In the genomic region with DNA sequence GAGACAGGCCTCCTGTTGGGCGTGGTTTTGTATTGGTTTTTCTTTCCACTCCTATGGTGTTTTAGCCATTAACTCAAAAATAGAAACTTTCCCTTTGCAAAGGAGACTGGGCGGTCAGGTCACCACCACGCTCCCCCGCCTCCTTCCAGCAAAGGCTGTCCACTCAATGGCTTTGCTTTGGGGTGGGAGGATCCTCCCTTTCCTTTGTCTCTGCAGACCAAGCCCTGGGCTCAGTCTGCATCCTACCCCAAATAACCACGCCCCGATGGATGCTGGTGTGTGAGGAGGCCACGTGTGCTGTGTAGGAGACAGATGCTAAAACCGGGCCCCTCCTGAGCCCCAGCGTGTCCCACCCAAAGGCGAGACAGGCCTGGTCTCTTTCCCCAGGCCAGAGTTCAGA, we compare ENCODE assay signal across 22 cellular contexts.
DNase-seq lines count a peak whose midpoint lies in the region; ATAC-seq and TF ChIP-seq lines count a peak whose summit lies in the region.
"Had no signal": no experiment of that assay in that cellular context is flagged by ENCODE, and none has a peak within 500 bp of the region (broad histone marks: within the 10 kb centered on the region; RNA-seq: fewer than 3 reads in every experiment).

No MANE protein-coding gene starts in this region.

- in situ Hi-C loops in GM23248 (cut with MboI) = no loop called here

- peaks cover 14% of the 10 kb centered on the region; the same call in 1 of the 2 replicates for H3F3A ChIP-seq in GM23248 (ENCODE audit: insufficient read depth)

- H3K4me2 ChIP-seq in GM23248 (ENCODE audit: unreplicated experiment) = peak overlapping the region; percentile 44
- H3K4me2 ChIP-seq: PC-9 had no signal

- H3K4me3 ChIP-seq in GM23248 = no peak overlapping the region
- H3K4me3 ChIP-seq in mesodermal cell (ENCODE audit: extremely low read depth, insufficient read depth, low read length, poor library complexity, severe bottlenecking) = no peak overlapping the region
- H3K4me3 ChIP-seq in uterus = no peak overlapping the region
- H3K4me3 ChIP-seq: lower lobe of right lung, pancreas, PC-9, thoracic aorta had no signal

- H3K9ac ChIP-seq in GM23248 = peak overlapping the region; percentile 80

- ATAC-seq in activated T-helper 17 cell treated with anti-CD3 and anti-CD28 coated beads, Interleukin-2, amount 50 U/mL, for 72 hours (replicated peaks) = no peak
- ATAC-seq: effector memory CD8-positive, alpha-beta T cell; lower lobe of right lung; pancreas had no signal

- no peak overlapping the region for H2AFZ ChIP-seq in GM23248
- H2AFZ ChIP-seq: PC-9 had no signal

- H3K36me3 ChIP-seq in GM23248 (ENCODE audit: low read depth) (no peaks in the 10 kb centered on the region), mesodermal cell (ENCODE audit: control insufficient read depth, insufficient read depth, low read length) (peaks cover 74% of the 10 kb centered on the region), uterus (no peaks in the 10 kb centered on the region)
- H3K36me3 ChIP-seq: pancreas had no signal

- H3K9me3 Mint-ChIP-seq in activated T-helper 17 cell treated with anti-CD3 and anti-CD28 coated beads, Interleukin-2, amount 50 U/mL, for 72 hours = no peaks in the 10 kb centered on the region
- H3K9me3 Mint-ChIP-seq: effector memory CD8-positive, alpha-beta T cell; stimulated activated naive CD8-positive, alpha-beta T cell treated with anti-CD3 and anti-CD28 coated beads, Interleukin-15, amount 100 ng/mL, for 72 hours had no signal

- DNase-seq in GM23248 (no peak), uterus (no peak), NCI-H446 treated with DMSO at 0.1 percent for 48 hours (lab: John Stamatoyannopoulos, UW) (no peak), NCI-H748 treated with DMSO at 0.1 percent for 48 hours (lab: John Stamatoyannopoulos, UW) (no peak), CD1c-positive myeloid dendritic cell (ENCODE audit: extremely low spot score) (no peak)
- DNase-seq: activated CD4-positive, CD25-positive, alpha-beta regulatory T cell treated with anti-CD3 and anti-CD28 coated beads, Interleukin-2, amount 50 U/mL, for 72 hours; central memory CD4-positive, alpha-beta T cell; effector memory CD8-positive, alpha-beta T cell; erythroblast; KBM-7; lower lobe of right lung; NCI-H1105 treated with DMSO at 0.1 percent for 48 hours; NCI-H2029 treated with DMSO at 0.1 percent for 48 hours; NCI-H526; PC-9; Right ventricle myocardium superior; stimulated activated naive CD8-positive, alpha-beta T cell treated with anti-CD3 and anti-CD28 coated beads, Interleukin-15, amount 100 ng/mL, for 72 hours had no signal

- no peak overlapping the region for H3K4me3 Mint-ChIP-seq in activated T-helper 17 cell treated with anti-CD3 and anti-CD28 coated beads, Interleukin-2, amount 50 U/mL, for 72 hours
- H3K4me3 Mint-ChIP-seq: CD14-positive monocyte; effector memory CD8-positive, alpha-beta T cell; stimulated activated naive CD8-positive, alpha-beta T cell treated with anti-CD3 and anti-CD28 coated beads, Interleukin-15, amount 100 ng/mL, for 72 hours had no signal

- TF ChIP-seq CTCF in uterus (IDR thresholded peaks at IDR 0.05) = no peak

- H3K4me1 ChIP-seq in GM23248 (ENCODE audit: insufficient read depth) (peaks cover 26% of the 10 kb centered on the region), mesodermal cell (ENCODE audit: control insufficient read depth, insufficient read depth, low read length, poor library complexity, severe bottlenecking) (peaks cover 43% of the 10 kb centered on the region), uterus (peaks cover 7 to 19% of the 10 kb centered on the region in 2 donors)
- H3K4me1 ChIP-seq: pancreas had no signal

- H3K27me3 ChIP-seq in GM23248 (replicated peaks; ENCODE audit: insufficient read depth) = no peaks in the 10 kb centered on the region
- H3K27me3 ChIP-seq in uterus = no peaks in the 10 kb centered on the region
- H3K27me3 ChIP-seq: pancreas had no signal

- peak overlapping the region; percentile 95 for H3K27ac ChIP-seq in GM23248
- H3K27ac ChIP-seq in mesodermal cell (ENCODE audit: low read depth, low read length, severe bottlenecking) = peak overlapping the region; percentile 81
- H3K27ac ChIP-seq in uterus = peak overlapping the region; percentile 72 to 86
- H3K27ac ChIP-seq: pancreas, PC-9, thoracic aorta had no signal

- no peaks in the 10 kb centered on the region for H3K9me2 ChIP-seq in GM23248 (ENCODE audit: insufficient read depth)

- no peaks in the 10 kb centered on the region for H4K20me1 ChIP-seq in GM23248 (ENCODE audit: insufficient read depth)

- H3K27ac Mint-ChIP-seq in activated T-helper 17 cell treated with anti-CD3 and anti-CD28 coated beads, Interleukin-2, amount 50 U/mL, for 72 hours = peak overlapping the region; percentile 86
- H3K27ac Mint-ChIP-seq: effector memory CD8-positive, alpha-beta T cell had no signal

- no peak for TF ChIP-seq POLR2A in uterus (IDR thresholded peaks at IDR 0.05)

- peaks cover 7% of the 10 kb centered on the region for H3K4me1 Mint-ChIP-seq in activated T-helper 17 cell treated with anti-CD3 and anti-CD28 coated beads, Interleukin-2, amount 50 U/mL, for 72 hours
- H3K4me1 Mint-ChIP-seq: stimulated activated naive CD8-positive, alpha-beta T cell treated with anti-CD3 and anti-CD28 coated beads, Interleukin-15, amount 100 ng/mL, for 72 hours had no signal

- H3K9me3 ChIP-seq in GM23248 (ENCODE audit: low read depth) (no peaks in the 10 kb centered on the region), mesodermal cell (ENCODE audit: control insufficient read depth, low read length) (no peaks in the 10 kb centered on the region), uterus (no peaks in the 10 kb centered on the region)
- H3K9me3 ChIP-seq: lower lobe of right lung, pancreas, thoracic aorta had no signal

- intact Hi-C loops in uterus (cut with DNase I; ENCODE audit: low total_unique reads) = no loop called here

- H3K27me3 Mint-ChIP-seq in activated T-helper 17 cell treated with anti-CD3 and anti-CD28 coated beads, Interleukin-2, amount 50 U/mL, for 72 hours = no peaks in the 10 kb centered on the region
- H3K27me3 Mint-ChIP-seq: effector memory CD8-positive, alpha-beta T cell; stimulated activated naive CD8-positive, alpha-beta T cell treated with anti-CD3 and anti-CD28 coated beads, Interleukin-15, amount 100 ng/mL, for 72 hours had no signal

- H3K36me3 Mint-ChIP-seq in activated T-helper 17 cell treated with anti-CD3 and anti-CD28 coated beads, Interleukin-2, amount 50 U/mL, for 72 hours (ENCODE audit: low read depth) = peaks cover 97% of the 10 kb centered on the region

- 91 to 95% methylated on average over 9 to 10 of the region's 10 CpGs for WGBS in GM23248 (ENCODE audit: low coverage in 1 of 2, low lambda C conversion rate in 2 of 2, missing lambda C conversion rate in 2 of 2), 2 experiments
- 89 to 94% methylated on average over 4 of the region's 10 CpGs for WGBS in mesodermal cell (ENCODE audit: insufficient coverage in 2 of 2), 2 experiments

- H3K79me2 ChIP-seq in GM23248 (ENCODE audit: insufficient read depth) = no peaks in the 10 kb centered on the region
